In the genomic region with DNA sequence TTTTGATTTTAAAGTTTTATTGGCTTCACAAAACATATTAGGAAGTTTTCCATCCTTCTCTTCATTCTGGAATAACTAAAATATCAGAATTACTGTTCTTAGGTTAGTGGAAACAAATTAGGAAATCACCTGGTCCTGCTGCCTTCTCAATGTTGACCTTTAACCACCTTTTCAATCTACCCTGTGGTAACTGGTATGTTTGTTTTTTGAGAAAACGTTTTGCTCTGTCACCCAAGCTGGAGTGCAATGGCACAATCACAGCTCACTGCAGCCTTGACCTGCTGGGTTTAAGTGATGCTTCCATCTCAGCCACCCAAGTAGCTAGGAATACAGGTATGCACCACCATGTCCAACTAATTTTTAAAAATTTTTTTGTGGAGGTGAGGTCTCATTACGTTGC, we compare ENCODE assay signal across 16 cellular contexts. TPM values are rescaled to one million over a fixed set of nuclear protein-coding genes. Genes with fewer than 3 reads are reported as not detected.
A peak's percentile ranks its signal among the peaks of the same experiment; 100 is the strongest.
DNase-seq lines count a peak whose midpoint lies in the region; ATAC-seq, FAIRE-seq and TF ChIP-seq lines count a peak whose summit lies in the region.
"Had no signal": no experiment of that assay in that cellular context is flagged by ENCODE, and none has a peak within 500 bp of the region (broad histone marks: within the 10 kb centered on the region; RNA-seq: fewer than 3 reads in every experiment).

No MANE protein-coding gene starts in this region.

- peaks cover under 1% of the 10 kb centered on the region for H3K36me3 Mint-ChIP-seq in activated naive CD4-positive, alpha-beta T cell treated with anti-CD3 and anti-CD28 coated beads, Interleukin-2, amount 10 ng/mL, durations not matched to agents 7 days and 5 days

- no peaks in the 10 kb centered on the region for H3K4me1 Mint-ChIP-seq in activated naive CD4-positive, alpha-beta T cell treated with anti-CD3 and anti-CD28 coated beads, Interleukin-2, amount 10 ng/mL, durations not matched to agents 7 days and 5 days

- H3K9ac ChIP-seq in keratinocyte (ENCODE audit: control insufficient read depth, extremely low read depth, insufficient read depth, low read length) = no peak overlapping the region
- H3K9ac ChIP-seq: BLaER1 treated with 17β-estradiol and CSF1 and Interleukin-3, amounts not matched to agents 10 nM and 100 nM had no signal

- no peaks in the 10 kb centered on the region for H3K9me3 ChIP-seq in keratinocyte (ENCODE audit: control insufficient read depth, low read depth, low read length)
- no peaks in the 10 kb centered on the region for H3K9me3 ChIP-seq in aorta (ENCODE audit: control insufficient read depth, low read length)
- H3K9me3 ChIP-seq: BLaER1 treated with 17β-estradiol and CSF1 and Interleukin-3, amounts not matched to agents 10 nM and 100 nM had no signal

- DNase-seq in HuH-7 (ENCODE audit: low spot score) (peak; percentile 40), keratinocyte (ENCODE audit: low read depth, low spot score) (no peak), aorta (no peak)
- no peak for DNase-seq in activated naive CD4-positive, alpha-beta T cell treated with anti-CD3 and anti-CD28 coated beads, Interleukin-2, amount 10 ng/mL, durations not matched to agents 7 days and 5 days
- DNase-seq in stimulated activated CD4-positive, alpha-beta T cell treated with anti-CD3 and anti-CD28 coated beads, Interleukin-12 subunit alpha, Interleukin-12 subunit beta, amount 100 ng/mL, for 4 hours = no peak
- DNase-seq: ACHN; Calu3; CD4-positive, alpha-beta T cell; DMS 273 treated with DMSO at 0.1 percent for 48 hours; DMS79 treated with DMSO at 0.1 percent for 48 hours; EL; HCEC 1CT had no signal

- H3K4me3 ChIP-seq in keratinocyte (ENCODE audit: control insufficient read depth in 2 of 3, extremely low read depth in 1 of 3, insufficient read depth in 2 of 3, low read depth in 1 of 3, low read length in 3 of 3) (no peak overlapping the region), aorta (ENCODE audit: low read length in 2 of 2) (no peak overlapping the region)
- H3K4me3 ChIP-seq: BLaER1 treated with 17β-estradiol and CSF1 and Interleukin-3, amounts not matched to agents 10 nM and 100 nM had no signal

- ATAC-seq in aorta (ENCODE audit: low FRiP score) = no peak

- dilution Hi-C loops in keratinocyte (cut with MboI; ENCODE audit: extremely low pct_ligation_motif_present, low sequenced_read_pairs) = no loop called here

- no peak overlapping the region for H3K27ac Mint-ChIP-seq in activated naive CD4-positive, alpha-beta T cell treated with anti-CD3 and anti-CD28 coated beads, Interleukin-2, amount 10 ng/mL, durations not matched to agents 7 days and 5 days
- H3K27ac Mint-ChIP-seq: CD4-positive, alpha-beta T cell had no signal

- 58 to 63% methylated on average over 2 of the region's 2 CpGs for WGBS in aorta, 2 donors

- no peaks in the 10 kb centered on the region for H3K36me3 ChIP-seq in keratinocyte (ENCODE audit: control insufficient read depth in 2 of 2, extremely low read depth in 1 of 2, insufficient read depth in 2 of 2, low read length in 2 of 2)
- H3K36me3 ChIP-seq in aorta (ENCODE audit: control insufficient read depth in 1 of 2, insufficient read depth in 2 of 2, low read length in 1 of 2) = peaks cover 0 to 2% of the 10 kb centered on the region in 2 donors

- H3K27me3 Mint-ChIP-seq in activated naive CD4-positive, alpha-beta T cell treated with anti-CD3 and anti-CD28 coated beads, Interleukin-2, amount 10 ng/mL, durations not matched to agents 7 days and 5 days = no peaks in the 10 kb centered on the region
- H3K27me3 Mint-ChIP-seq: CD4-positive, alpha-beta T cell had no signal

- intact Hi-C loops in aorta (cut with DNase I) = no loop called here

- H3K27ac ChIP-seq in C4-2B (peak overlapping the region; percentile 38; the same call in 1 of the 2 replicates), keratinocyte (ENCODE audit: control insufficient read depth, insufficient read depth, low read length) (no peak overlapping the region), aorta (ENCODE audit: low read depth in 1 of 2, low read length in 2 of 2) (no peak overlapping the region)
- H3K27ac ChIP-seq: BLaER1 treated with 17β-estradiol and CSF1 and Interleukin-3, amounts not matched to agents 10 nM and 100 nM had no signal

- H2AFZ ChIP-seq in keratinocyte (ENCODE audit: control insufficient read depth, low read length) = no peak overlapping the region

- H3K9me1 ChIP-seq in keratinocyte (ENCODE audit: control insufficient read depth, extremely low read depth, insufficient read depth, low read length) = no peaks in the 10 kb centered on the region

- H3K27me3 ChIP-seq in keratinocyte (ENCODE audit: control insufficient read depth, extremely low read depth, insufficient read depth, low read length) = no peaks in the 10 kb centered on the region
- H3K27me3 ChIP-seq in aorta (ENCODE audit: control insufficient read depth in 1 of 2, insufficient read depth in 2 of 2, low read length in 1 of 2) = no peaks in the 10 kb centered on the region
- H3K27me3 ChIP-seq: BLaER1 treated with 17β-estradiol and CSF1 and Interleukin-3, amounts not matched to agents 10 nM and 100 nM had no signal

- H3K4me1 ChIP-seq in keratinocyte (ENCODE audit: control insufficient read depth, extremely low read depth, insufficient read depth, low read length) (no peaks in the 10 kb centered on the region), aorta (ENCODE audit: control insufficient read depth in 1 of 2, insufficient read depth in 2 of 2, low read length in 2 of 2) (no peaks in the 10 kb centered on the region)
- H3K4me1 ChIP-seq: BLaER1 treated with 17β-estradiol and CSF1 and Interleukin-3, amounts not matched to agents 10 nM and 100 nM had no signal

- H4K20me1 ChIP-seq in keratinocyte (ENCODE audit: control insufficient read depth, extremely low read depth, insufficient read depth, low read length) = no peaks in the 10 kb centered on the region
- H4K20me1 ChIP-seq: BLaER1 treated with 17β-estradiol and CSF1 and Interleukin-3, amounts not matched to agents 10 nM and 100 nM had no signal

- no peaks in the 10 kb centered on the region for H3K9me3 Mint-ChIP-seq in activated naive CD4-positive, alpha-beta T cell treated with anti-CD3 and anti-CD28 coated beads, Interleukin-2, amount 10 ng/mL, durations not matched to agents 7 days and 5 days
- H3K9me3 Mint-ChIP-seq: CD4-positive, alpha-beta T cell had no signal

- H3K4me2 ChIP-seq in keratinocyte (ENCODE audit: control insufficient read depth, extremely low read depth, insufficient read depth, low read depth, low read length) = no peak overlapping the region
- H3K4me2 ChIP-seq: BLaER1 treated with 17β-estradiol and CSF1 and Interleukin-3, amounts not matched to agents 10 nM and 100 nM had no signal

- FAIRE-seq in keratinocyte (lab: Jason Lieb, UNC) = peak; percentile 74
- FAIRE-seq: G401.6, GM12891 had no signal

- TF ChIP-seq CTCF in C4-2B (conservative IDR thresholded peaks at IDR 0.05) (no peak), keratinocyte (optimal IDR thresholded peaks at IDR 0.05 in 1 of 3, IDR thresholded peaks at IDR 0.05 in 1 of 3, conservative IDR thresholded peaks at IDR 0.05 in 1 of 3; ENCODE audit: extremely low read depth in 1 of 3, insufficient read depth in 2 of 3, low read length in 3 of 3) (no peak)

- CTCF ChIA-PET in activated naive CD4-positive, alpha-beta T cell treated with anti-CD3 and anti-CD28 coated beads, Interleukin-2, amount 10 ng/mL, durations not matched to agents 7 days and 5 days (lab: Charles Lee) = no interaction called here

- H3K79me2 ChIP-seq in keratinocyte (ENCODE audit: control insufficient read depth, insufficient read depth, low read length) = no peaks in the 10 kb centered on the region

- no peak overlapping the region for H3K4me3 Mint-ChIP-seq in activated naive CD4-positive, alpha-beta T cell treated with anti-CD3 and anti-CD28 coated beads, Interleukin-2, amount 10 ng/mL, durations not matched to agents 7 days and 5 days
- H3K4me3 Mint-ChIP-seq: CD4-positive, alpha-beta T cell had no signal

RNA-seq across cellular contexts. Expression of a gene that starts 28.4 kb away (rescaled TPM):
- polyA plus RNA-seq in keratinocyte = 8.0 to 8.9 TPM (median 8.7 TPM) in 3 replicates
- polyA plus RNA-seq in keratinocyte (2011; ENCODE audit: low read depth) = 19.6 TPM
- 14.0 and 17.1 TPM in 2 replicates for polyA plus RNA-seq in keratinocyte (2011; cell fraction: cytosol; rRNA removed)
- 4.5 and 6.6 TPM in 2 replicates for polyA plus RNA-seq in keratinocyte (2011; cell fraction: nucleus; rRNA removed)
- polyA plus RNA-seq in keratinocyte (2012; ENCODE audit: low replicate concordance) = 10.2 and 18.1 TPM in 2 replicates
- polyA minus RNA-seq in keratinocyte = 3.5 to 5.2 TPM in 2 of 3 replicates, not detected in the other
- 6.5 TPM for polyA minus RNA-seq in keratinocyte (2011; cell fraction: cytosol; rRNA and poly(A)+ RNA removed)
- polyA minus RNA-seq in keratinocyte (2011; cell fraction: nucleus; rRNA and poly(A)+ RNA removed) = 5.0 and 11.4 TPM in 2 replicates
- total RNA-seq in aorta = 10 to 100 TPM; 16.3 to 21.2 TPM
- polyA plus RNA-seq in aorta = 10 to 100 TPM; 28.4 to 36.4 TPM
